In genomic region chr3:126524429-126524988, GRCh38 we compare ENCODE assay signal across 8 cellular contexts. TPM values are rescaled to one million over a fixed set of nuclear protein-coding genes. Genes with fewer than 3 reads are reported as not detected.
DNase-seq lines count a peak whose midpoint lies in the region; ATAC-seq, FAIRE-seq and TF ChIP-seq lines count a peak whose summit lies in the region.

No MANE protein-coding gene starts in this region.

- DNase-seq in A673 (ENCODE audit: low spot score) = peak; percentile 48
- no peak for DNase-seq in MM.1S
- no peak for DNase-seq in endothelial cell of umbilical vein (ENCODE audit: low read depth, low spot score)
- DNase-seq in NCI-H1417 treated with DMSO at 0.1 percent for 48 hours (lab: John Stamatoyannopoulos, UW) = no peak
- no peak for DNase-seq in SKM-1 (lab: John Stamatoyannopoulos, UW; ENCODE audit: unreplicated experiment)

- H3K4me1 ChIP-seq in A673 (ENCODE audit: insufficient read depth, low read length, poor library complexity, severe bottlenecking) (peaks cover 7% of the 10 kb centered on the region), MM.1S (ENCODE audit: low read length) (no peaks in the 10 kb centered on the region), endothelial cell of umbilical vein (ENCODE audit: control insufficient read depth, extremely low read depth, insufficient read depth, low read length) (no peaks in the 10 kb centered on the region), muscle layer of duodenum (ENCODE audit: control insufficient read depth in 1 of 2, insufficient read depth in 2 of 2, low read length in 2 of 2) (peaks cover 3 to 12% of the 10 kb centered on the region in 2 donors)

- H3K9me2 ChIP-seq in MM.1S (replicated peaks; ENCODE audit: insufficient read depth, low read length) = no peaks in the 10 kb centered on the region

- H3K27ac ChIP-seq in A673 (ENCODE audit: low read depth, low read length, poor library complexity, severe bottlenecking) (no peak overlapping the region), MM.1S (ENCODE audit: low read length) (no peak overlapping the region), endothelial cell of umbilical vein (ENCODE audit: insufficient read depth, low read depth, low read length) (no peak overlapping the region), muscle layer of duodenum (ENCODE audit: low read length) (no peak overlapping the region)

- CTCF ChIA-PET in A673 (lab: Charles Lee) (no interaction called here), endothelial cell of umbilical vein (lab: Charles Lee) (interaction anchor here (2.5 kb wide), 1 partner anchor 931 kb away, joined by 51 read pairs; no protein-coding TSS in a partner anchor)

- POLR2A ChIA-PET in A673 (lab: Charles Lee; ENCODE audit: low non-redundant PET) (no interaction called here), endothelial cell of umbilical vein (lab: Charles Lee) (no interaction called here)

- TF ChIP-seq CTCF in A673 (conservative IDR thresholded peaks at IDR 0.05; ENCODE audit: low read depth, low read length) = peak; percentile 21; the same call in 1 of the 2 replicates
- TF ChIP-seq CTCF in MM.1S (IDR thresholded peaks at IDR 0.05; ENCODE audit: low read length) = no peak
- TF ChIP-seq CTCF in endothelial cell of umbilical vein (IDR thresholded peaks at IDR 0.05; ENCODE audit: extremely low read depth in 1 of 2, insufficient read depth in 1 of 2, low read depth in 1 of 2, low read length in 2 of 2) = no peak

- H2AFZ ChIP-seq in MM.1S (ENCODE audit: low read length) = no peak overlapping the region
- peak overlapping the region; percentile 18 for H2AFZ ChIP-seq in endothelial cell of umbilical vein (ENCODE audit: low read depth, low read length)

- intact Hi-C loops in A673 (cut with micrococcal nuclease; ENCODE audit: unreplicated experiment) (loop anchor here (5.0 to 10.0 kb wide), 3 partner anchors 130 to 1023 kb away; partner anchors contain the start of gene TXNRD3), endothelial cell of umbilical vein (cut with micrococcal nuclease) (loop anchor here (10.0 kb wide), 1 partner anchor 480 kb away; no protein-coding TSS in a partner anchor)

- H3K27me3 ChIP-seq in A673 (replicated peaks; ENCODE audit: insufficient read depth, low read depth, low read length, poor library complexity) = peaks cover 6% of the 10 kb centered on the region
- peaks cover 29% of the 10 kb centered on the region for H3K27me3 ChIP-seq in MM.1S (replicated peaks; ENCODE audit: insufficient read depth, low read length)
- peaks cover 13 to 17% of the 10 kb centered on the region in 2 experiments for H3K27me3 ChIP-seq in endothelial cell of umbilical vein (ENCODE audit: control insufficient read depth in 2 of 2, insufficient read depth in 2 of 2, low read length in 2 of 2)
- peaks cover 3% of the 10 kb centered on the region for H3K27me3 ChIP-seq in muscle layer of duodenum (ENCODE audit: low read depth, low read length)

- H3K36me3 ChIP-seq in A673 (ENCODE audit: insufficient read depth, low read length, poor library complexity, severe bottlenecking) (no peaks in the 10 kb centered on the region), MM.1S (replicated peaks; ENCODE audit: insufficient read depth, low read length) (no peaks in the 10 kb centered on the region), endothelial cell of umbilical vein (ENCODE audit: control insufficient read depth in 2 of 2, extremely low read depth in 1 of 2, insufficient read depth in 2 of 2, low read length in 2 of 2) (no peaks in the 10 kb centered on the region), muscle layer of duodenum (ENCODE audit: control insufficient read depth in 1 of 2, insufficient read depth in 2 of 2, low read length in 2 of 2) (no peaks in the 10 kb centered on the region)

- H3K4me3 ChIP-seq in A673 (ENCODE audit: low read depth, low read length, poor library complexity, severe bottlenecking) (peak overlapping the region; percentile 55), MM.1S (ENCODE audit: low read length) (peak overlapping the region; percentile 33; the same call in 1 of the 2 replicates), endothelial cell of umbilical vein (replicated peaks in 1 of 3; ENCODE audit: insufficient read depth in 1 of 3, low read depth in 1 of 3, low read length in 3 of 3) (peak overlapping the region in 1 of 3 experiments; percentile 15), muscle layer of duodenum (ENCODE audit: low read depth in 1 of 2, low read length in 2 of 2) (peak overlapping the region; percentile 39 to 63)

- no peak for TF ChIP-seq POLR2A in endothelial cell of umbilical vein (IDR thresholded peaks at IDR 0.05; ENCODE audit: low read depth, low read length)

- FAIRE-seq in endothelial cell of umbilical vein (lab: Jason Lieb, UNC) = no peak

- no TSS peak for BruUV-seq in A673 (replicated peaks; lab: Mats Ljungman, UMichigan)
- BruUV-seq in endothelial cell of umbilical vein (replicated peaks; lab: Mats Ljungman, UMichigan) = no TSS peak

- no peaks in the 10 kb centered on the region for H3F3A ChIP-seq in MM.1S (ENCODE audit: insufficient read depth, low read length)

- peak overlapping the region; percentile 39; the same call in 1 of the 2 replicates for H3K4me2 ChIP-seq in MM.1S (ENCODE audit: low read depth, low read length)
- no peak overlapping the region for H3K4me2 ChIP-seq in endothelial cell of umbilical vein (ENCODE audit: insufficient read depth, low read length)

- dilution Hi-C loops in endothelial cell of umbilical vein (cut with MboI; ENCODE audit: extremely low pct_ligation_motif_present, low sequenced_read_pairs) = no loop called here

- H3K9me3 ChIP-seq in A673 (ENCODE audit: low read depth, low read length, poor library complexity, severe bottlenecking) = no peaks in the 10 kb centered on the region
- no peaks in the 10 kb centered on the region for H3K9me3 ChIP-seq in MM.1S (replicated peaks; ENCODE audit: insufficient read depth, low read length)
- no peaks in the 10 kb centered on the region for H3K9me3 ChIP-seq in endothelial cell of umbilical vein (replicated peaks; ENCODE audit: control insufficient read depth, insufficient read depth, low read length)
- H3K9me3 ChIP-seq in muscle layer of duodenum (ENCODE audit: control insufficient read depth in 1 of 2, low read length in 2 of 2) = no peaks in the 10 kb centered on the region

- H3K79me2 ChIP-seq in MM.1S (ENCODE audit: low read length) (no peaks in the 10 kb centered on the region), endothelial cell of umbilical vein (ENCODE audit: control insufficient read depth, insufficient read depth, low read length) (no peaks in the 10 kb centered on the region)

- H3K9ac ChIP-seq in MM.1S (ENCODE audit: low read length) = no peak overlapping the region
- no peak overlapping the region for H3K9ac ChIP-seq in endothelial cell of umbilical vein (replicated peaks; ENCODE audit: extremely low read depth, insufficient read depth, low read length)

- H3K9me1 ChIP-seq in endothelial cell of umbilical vein (replicated peaks; ENCODE audit: control insufficient read depth, extremely low read depth, insufficient read depth, low read length) = no peaks in the 10 kb centered on the region

- no peaks in the 10 kb centered on the region for H4K20me1 ChIP-seq in MM.1S (ENCODE audit: insufficient read depth, low read length)
- no peaks in the 10 kb centered on the region for H4K20me1 ChIP-seq in endothelial cell of umbilical vein (replicated peaks; ENCODE audit: control insufficient read depth, extremely low read depth, insufficient read depth, low read length)

- no peak for ATAC-seq in HG03520 (IDR thresholded peaks at IDR 0.05; ENCODE audit: unreplicated experiment)
- ATAC-seq in HG03025 (IDR thresholded peaks at IDR 0.05; ENCODE audit: low FRiP score, unreplicated experiment) = no peak

RNA-seq across cellular contexts. Expression of gene CHST13, which starts 0.6 kb away (rescaled TPM):
- total RNA-seq in A673 (2021) (0.35 TPM in 1 of 2 replicates, not detected in the other), endothelial cell of umbilical vein (not detected in 2 replicates)
- polyA plus RNA-seq in endothelial cell of umbilical vein = 0.04 TPM in 1 of 2 replicates, not detected in the other
- not detected in 2 replicates for polyA plus RNA-seq in endothelial cell of umbilical vein (2011; cell fraction: cytosol; rRNA removed)
- not detected in 2 replicates for polyA plus RNA-seq in endothelial cell of umbilical vein (2011; cell fraction: nucleus; rRNA removed)
- polyA plus RNA-seq in endothelial cell of umbilical vein (2012) = not detected in 2 replicates
- not detected in 2 replicates for polyA minus RNA-seq in endothelial cell of umbilical vein
- polyA minus RNA-seq in endothelial cell of umbilical vein (2011; cell fraction: cytosol; rRNA and poly(A)+ RNA removed) = not detected
- not detected in 2 replicates for polyA minus RNA-seq in endothelial cell of umbilical vein (2011; cell fraction: nucleus; rRNA and poly(A)+ RNA removed)

RNA-seq across cellular contexts. Expression of gene UROC1, which starts 6.9 kb away (rescaled TPM):
- total RNA-seq in A673 (2021) (not detected in 2 replicates), endothelial cell of umbilical vein (not detected in 2 replicates)
- not detected in 2 replicates for polyA plus RNA-seq in endothelial cell of umbilical vein
- polyA plus RNA-seq in endothelial cell of umbilical vein (2011; cell fraction: cytosol; rRNA removed) = not detected in 2 replicates
- polyA plus RNA-seq in endothelial cell of umbilical vein (2011; cell fraction: nucleus; rRNA removed) = not detected in 2 replicates
- polyA plus RNA-seq in endothelial cell of umbilical vein (2012) = not detected in 2 replicates
- not detected in 2 replicates for polyA minus RNA-seq in endothelial cell of umbilical vein
- not detected for polyA minus RNA-seq in endothelial cell of umbilical vein (2011; cell fraction: cytosol; rRNA and poly(A)+ RNA removed)
- not detected in 2 replicates for polyA minus RNA-seq in endothelial cell of umbilical vein (2011; cell fraction: nucleus; rRNA and poly(A)+ RNA removed)

RNA-seq across cellular contexts. Expression of gene C3orf22, which starts 34.2 kb away (rescaled TPM):
- not detected in 2 replicates for total RNA-seq in A673 (2021)
- total RNA-seq in endothelial cell of umbilical vein = not detected in 2 replicates
- not detected in 2 replicates for polyA plus RNA-seq in endothelial cell of umbilical vein
- polyA plus RNA-seq in endothelial cell of umbilical vein (2011; cell fraction: cytosol; rRNA removed) = not detected in 2 replicates
- polyA plus RNA-seq in endothelial cell of umbilical vein (2011; cell fraction: nucleus; rRNA removed) = not detected in 2 replicates
- polyA plus RNA-seq in endothelial cell of umbilical vein (2012) = not detected in 2 replicates
- polyA minus RNA-seq in endothelial cell of umbilical vein = not detected in 2 replicates
- not detected for polyA minus RNA-seq in endothelial cell of umbilical vein (2011; cell fraction: cytosol; rRNA and poly(A)+ RNA removed)
- polyA minus RNA-seq in endothelial cell of umbilical vein (2011; cell fraction: nucleus; rRNA and poly(A)+ RNA removed) = not detected in 2 replicates

RNA-seq across cellular contexts. Expression of gene ZXDC, which starts 48.8 kb away (rescaled TPM):
- 61.1 and 63.2 TPM in 2 replicates for total RNA-seq in A673 (2021)
- total RNA-seq in endothelial cell of umbilical vein = 21.3 and 22.6 TPM in 2 replicates
- 13.3 and 15.2 TPM in 2 replicates for polyA plus RNA-seq in endothelial cell of umbilical vein
- 10.8 and 10.9 TPM in 2 replicates for polyA plus RNA-seq in endothelial cell of umbilical vein (2011; cell fraction: cytosol; rRNA removed)
- polyA plus RNA-seq in endothelial cell of umbilical vein (2011; cell fraction: nucleus; rRNA removed) = 35.9 and 39.4 TPM in 2 replicates
- polyA plus RNA-seq in endothelial cell of umbilical vein (2012) = 9.0 and 11.2 TPM in 2 replicates
- polyA minus RNA-seq in endothelial cell of umbilical vein = 25.5 and 28.9 TPM in 2 replicates
- 17.8 TPM for polyA minus RNA-seq in endothelial cell of umbilical vein (2011; cell fraction: cytosol; rRNA and poly(A)+ RNA removed)
- 30.2 and 35.2 TPM in 2 replicates for polyA minus RNA-seq in endothelial cell of umbilical vein (2011; cell fraction: nucleus; rRNA and poly(A)+ RNA removed)
